Comparison of ENCODE assay signal across 8 cellular contexts in genomic region chr1:31931241-31932225, GRCh38. TPM values are rescaled to one million over a fixed set of nuclear protein-coding genes. Genes with fewer than 3 reads are reported as not detected.
DNase-seq lines count a peak whose midpoint lies in the region; ATAC-seq, FAIRE-seq and TF ChIP-seq lines count a peak whose summit lies in the region.

No MANE protein-coding gene starts in this region.

- ATAC-seq in HG03460 (IDR thresholded peaks at IDR 0.05; ENCODE audit: unreplicated experiment) = no peak
- no peak for ATAC-seq in HG02884 (IDR thresholded peaks at IDR 0.05; ENCODE audit: unreplicated experiment)
- no peak for ATAC-seq in HG03095 (IDR thresholded peaks at IDR 0.05; ENCODE audit: unreplicated experiment)

- H3K4me1 ChIP-seq in neural progenitor cell (peaks cover 62% of the 10 kb centered on the region), ovary (ENCODE audit: insufficient read depth) (peaks cover 10% of the 10 kb centered on the region)

- H3K4me1 Mint-ChIP-seq in neural progenitor cell = peaks cover 58% of the 10 kb centered on the region

- no peaks in the 10 kb centered on the region for H3K9me3 Mint-ChIP-seq in neural progenitor cell

- TF ChIP-seq POLR2A in ovary (IDR thresholded peaks at IDR 0.05) = no peak

- H3K4me3 Mint-ChIP-seq in neural progenitor cell = no peak overlapping the region

- H3K27ac ChIP-seq in dorsolateral prefrontal cortex = peak overlapping the region; percentile 8 to 97 (median 81)
- H3K27ac ChIP-seq in neural progenitor cell = peak overlapping the region; percentile 23
- no peak overlapping the region for H3K27ac ChIP-seq in ovary

- intact Hi-C loops in dorsolateral prefrontal cortex (cut with DNase I) (loop anchor here in 1 of 2 donors (10.0 kb wide), 1 partner anchor 167 kb away; the partner anchor contains the start of gene ADGRB2), ovary (cut with DNase I) (no loop called here)

- H3K4me3 ChIP-seq in dorsolateral prefrontal cortex (peak overlapping the region in 30 of 59 donors; percentile 0 to 52 (median 10)), neural progenitor cell (no peak overlapping the region), ovary (no peak overlapping the region)

- peaks cover 6% of the 10 kb centered on the region for H3K36me3 Mint-ChIP-seq in neural progenitor cell

- peaks cover 97% of the 10 kb centered on the region for H4K20me1 ChIP-seq in neural progenitor cell (ENCODE audit: low read depth)

- H3K9ac ChIP-seq in neural progenitor cell = no peak overlapping the region

- peaks cover 51% of the 10 kb centered on the region for H3F3A ChIP-seq in neural progenitor cell (ENCODE audit: low read depth)

- no peak for TF ChIP-seq EP300 in ovary (IDR thresholded peaks at IDR 0.05)

- no peaks in the 10 kb centered on the region for H3K27me3 Mint-ChIP-seq in neural progenitor cell (ENCODE audit: insufficient read depth, low read depth)

- DNase-seq in GM18507 (ENCODE audit: extremely low spot score, insufficient read length, low read depth) (no peak), dorsolateral prefrontal cortex (no peak), neural progenitor cell (ENCODE audit: low spot score) (no peak), ovary (no peak)

- peak in 3 of 56 donors; percentile 11 to 13 (median 12) for TF ChIP-seq CTCF in dorsolateral prefrontal cortex (IDR thresholded peaks at IDR 0.05 in 54 of 56, conservative IDR thresholded peaks at IDR 0.05 in 2 of 56; ENCODE audit: low read depth in 1 of 56, partially characterized antibody in 56 of 56)
- TF ChIP-seq CTCF in neural progenitor cell (IDR thresholded peaks at IDR 0.05) = no peak
- no peak for TF ChIP-seq CTCF in ovary (IDR thresholded peaks at IDR 0.05)

- no peak overlapping the region for H2AFZ ChIP-seq in neural progenitor cell (replicated peaks)

- peak; percentile 59 for FAIRE-seq in GM18507 (lab: Jason Lieb, UNC)

- H3K36me3 ChIP-seq in neural progenitor cell (no peaks in the 10 kb centered on the region), ovary (no peaks in the 10 kb centered on the region)

- H3K27me3 ChIP-seq in dorsolateral prefrontal cortex (no peaks in the 10 kb centered on the region), neural progenitor cell (no peaks in the 10 kb centered on the region), ovary (no peaks in the 10 kb centered on the region)

- 37 to 42% (median 40%) methylated on average over 4 of the region's 4 CpGs for WGBS in ovary, 3 donors

- H3K27ac Mint-ChIP-seq in neural progenitor cell = no peak overlapping the region

- peaks cover 100% of the 10 kb centered on the region for H3K79me2 ChIP-seq in neural progenitor cell (ENCODE audit: low read depth)

- H3K9me3 ChIP-seq in neural progenitor cell (ENCODE audit: low read depth) (no peaks in the 10 kb centered on the region), ovary (no peaks in the 10 kb centered on the region)

- peak overlapping the region; percentile 46 for H3K4me2 ChIP-seq in neural progenitor cell

TF ChIP-seq in PFSK-1, 5 proteins besides CTCF, POLR2A, EP300 and RAD21:
- TF ChIP-seq REST (IDR thresholded peaks at IDR 0.05; ENCODE audit: insufficient read depth in 1 of 2, low read depth in 2 of 2, low read length in 2 of 2) (no peak), SIN3A (IDR thresholded peaks at IDR 0.05; ENCODE audit: borderline replicate concordance, insufficient read depth, low read length) (peak; percentile 33; the same call in 1 of the 2 replicates)

RNA-seq across cellular contexts. Expression of gene PTP4A2, which starts 6.6 kb away (rescaled TPM):
- polyA plus RNA-seq in PFSK-1 (2012; ENCODE audit: insufficient read length, low read depth) = 121 TPM
- total RNA-seq in dorsolateral prefrontal cortex (100 to 1,000 TPM; 185 to 784 (median 393) TPM), neural progenitor cell (ENCODE audit: low replicate concordance) (211 and 540 TPM in 2 replicates), ovary (100 to 1,000 TPM; 207 to 366 (median 249) TPM)
- 100 to 1,000 TPM in 1 of 2 donors, 10 to 100 TPM in 1; 92.5 to 246 TPM for polyA plus RNA-seq in ovary

Comparison
In these comparisons a context has a peak if more than half of its experiments do, and no peak if none do; other contexts are left out.
1. H3K27ac ChIP-seq: peak in dorsolateral prefrontal cortex (59 of 59) and neural progenitor cell (single experiment); none in ovary (0 of 2).
2. H3K4me3 ChIP-seq: peak in dorsolateral prefrontal cortex (30 of 59); none in neural progenitor cell (single experiment) and ovary (single experiment).